ENCODE assay signal across 1 cellular context in genomic region chr3:107684431-107684925, GRCh38.
TF ChIP-seq lines count a peak whose summit lies in the region.

No MANE protein-coding gene starts in this region.

TF ChIP-seq in HepG2, 621 proteins besides CTCF, POLR2A, EP300 and RAD21 (continued from another document):
- no peak for TF ChIP-seq HNF1B (CRISPR knock-in tag; IDR thresholded peaks at IDR 0.05)
- TF ChIP-seq TMF1 (CRISPR knock-in tag; IDR thresholded peaks at IDR 0.05; ENCODE audit: low read depth): no peak
- TF ChIP-seq TBX3 (IDR thresholded peaks at IDR 0.05; ENCODE audit: borderline replicate concordance): no peak
- 0 out of 2 replicates have a peak, but pooled peaks have one; percentile 8 for TF ChIP-seq MAX (IDR thresholded peaks at IDR 0.05)
- TF ChIP-seq ZNF503 (CRISPR knock-in tag; IDR thresholded peaks at IDR 0.05): peak; percentile 79; the same call in 1 of the 2 replicates
- TF ChIP-seq ZNF678 (CRISPR knock-in tag; IDR thresholded peaks at IDR 0.05): no peak
- TF ChIP-seq ZNF274 (CRISPR knock-in tag; IDR thresholded peaks at IDR 0.05): no peak
- no peak for TF ChIP-seq AHR (CRISPR knock-in tag; IDR thresholded peaks at IDR 0.05)
- TF ChIP-seq ZNF607 (CRISPR knock-in tag; IDR thresholded peaks at IDR 0.05; ENCODE audit: borderline replicate concordance): no peak
- TF ChIP-seq ZMYM2 (CRISPR knock-in tag; IDR thresholded peaks at IDR 0.05): no peak
- TF ChIP-seq AHDC1 (CRISPR knock-in tag; IDR thresholded peaks at IDR 0.05; ENCODE audit: borderline replicate concordance): peak; percentile 96; the same call in 1 of the 2 replicates
- no peak for TF ChIP-seq IKZF5 (CRISPR knock-in tag; IDR thresholded peaks at IDR 0.05)
- TF ChIP-seq RCOR2 (CRISPR knock-in tag; IDR thresholded peaks at IDR 0.05): peak; percentile 84
- peak; percentile 88; the same call in 1 of the 2 replicates for TF ChIP-seq ZBTB10 (CRISPR knock-in tag; IDR thresholded peaks at IDR 0.05; ENCODE audit: borderline replicate concordance)
- 0 out of 2 replicates have a peak, but pooled peaks have one; percentile 26 for TF ChIP-seq RFXAP (CRISPR knock-in tag; IDR thresholded peaks at IDR 0.05; ENCODE audit: borderline replicate concordance)
- no peak for TF ChIP-seq AGO1 (IDR thresholded peaks at IDR 0.05; ENCODE audit: low read depth, low read length, poor library complexity, severe bottlenecking)
- TF ChIP-seq MTF2 (CRISPR knock-in tag; IDR thresholded peaks at IDR 0.05; ENCODE audit: borderline replicate concordance): no peak
- peak; percentile 66; the same call in 1 of the 2 replicates for TF ChIP-seq MIER3 (CRISPR knock-in tag; IDR thresholded peaks at IDR 0.05; ENCODE audit: borderline replicate concordance)
- no peak for TF ChIP-seq XRCC5 (optimal IDR thresholded peaks at IDR 0.05; ENCODE audit: low read length)
- TF ChIP-seq NR2C2 (CRISPR knock-in tag; IDR thresholded peaks at IDR 0.05; ENCODE audit: borderline replicate concordance): no peak
- TF ChIP-seq ZNF616 (CRISPR knock-in tag; IDR thresholded peaks at IDR 0.05; ENCODE audit: low read depth): no peak
- TF ChIP-seq ZNF652 (CRISPR knock-in tag; IDR thresholded peaks at IDR 0.05; ENCODE audit: borderline replicate concordance, low read depth): peak; percentile 61
- no peak for TF ChIP-seq ZNF549 (CRISPR knock-in tag; IDR thresholded peaks at IDR 0.05)
- TF ChIP-seq ZBTB20 (CRISPR knock-in tag; IDR thresholded peaks at IDR 0.05; ENCODE audit: borderline replicate concordance, low read depth): no peak
- no peak for TF ChIP-seq SNAPC2 (CRISPR knock-in tag; IDR thresholded peaks at IDR 0.05)
- TF ChIP-seq MLXIP (CRISPR knock-in tag; IDR thresholded peaks at IDR 0.05; ENCODE audit: borderline replicate concordance): no peak
- TF ChIP-seq ZBTB42 (CRISPR knock-in tag; IDR thresholded peaks at IDR 0.05): no peak
- TF ChIP-seq ZNF253 (CRISPR knock-in tag; IDR thresholded peaks at IDR 0.05; ENCODE audit: borderline replicate concordance): no peak
- peak; percentile 65 for TF ChIP-seq ZNF792 (CRISPR knock-in tag; IDR thresholded peaks at IDR 0.05)
- no peak for TF ChIP-seq ELK4 (CRISPR knock-in tag; IDR thresholded peaks at IDR 0.05; ENCODE audit: borderline replicate concordance)
- peak; percentile 70; the same call in 1 of the 2 replicates for TF ChIP-seq ZGPAT (CRISPR knock-in tag; IDR thresholded peaks at IDR 0.05)
- TF ChIP-seq ETV5 (CRISPR knock-in tag; IDR thresholded peaks at IDR 0.05; ENCODE audit: borderline replicate concordance): peak; percentile 97
- TF ChIP-seq FOXA3 (CRISPR knock-in tag; IDR thresholded peaks at IDR 0.05): peak; percentile 92
- TF ChIP-seq TCF12 (IDR thresholded peaks at IDR 0.05): no peak
- no peak for TF ChIP-seq TCF12 (CRISPR knock-in tag; IDR thresholded peaks at IDR 0.05)
- peak; percentile 40; the same call in 1 of the 2 replicates for TF ChIP-seq KMT2B (CRISPR knock-in tag; IDR thresholded peaks at IDR 0.05)
- TF ChIP-seq MTF1 (CRISPR knock-in tag; IDR thresholded peaks at IDR 0.05): no peak
TF ChIP-seq in HepG2: peak in this region for 112.
